ENCODE assay signal across 1 cellular context in genomic region chr3:31980530-31981205, GRCh38.
TF ChIP-seq lines count a peak whose summit lies in the region.

No MANE protein-coding gene starts in this region.

TF ChIP-seq in HepG2, 621 proteins besides CTCF, POLR2A, EP300 and RAD21 (continued from another document and continues in another):
- TF ChIP-seq, protein P1, sequence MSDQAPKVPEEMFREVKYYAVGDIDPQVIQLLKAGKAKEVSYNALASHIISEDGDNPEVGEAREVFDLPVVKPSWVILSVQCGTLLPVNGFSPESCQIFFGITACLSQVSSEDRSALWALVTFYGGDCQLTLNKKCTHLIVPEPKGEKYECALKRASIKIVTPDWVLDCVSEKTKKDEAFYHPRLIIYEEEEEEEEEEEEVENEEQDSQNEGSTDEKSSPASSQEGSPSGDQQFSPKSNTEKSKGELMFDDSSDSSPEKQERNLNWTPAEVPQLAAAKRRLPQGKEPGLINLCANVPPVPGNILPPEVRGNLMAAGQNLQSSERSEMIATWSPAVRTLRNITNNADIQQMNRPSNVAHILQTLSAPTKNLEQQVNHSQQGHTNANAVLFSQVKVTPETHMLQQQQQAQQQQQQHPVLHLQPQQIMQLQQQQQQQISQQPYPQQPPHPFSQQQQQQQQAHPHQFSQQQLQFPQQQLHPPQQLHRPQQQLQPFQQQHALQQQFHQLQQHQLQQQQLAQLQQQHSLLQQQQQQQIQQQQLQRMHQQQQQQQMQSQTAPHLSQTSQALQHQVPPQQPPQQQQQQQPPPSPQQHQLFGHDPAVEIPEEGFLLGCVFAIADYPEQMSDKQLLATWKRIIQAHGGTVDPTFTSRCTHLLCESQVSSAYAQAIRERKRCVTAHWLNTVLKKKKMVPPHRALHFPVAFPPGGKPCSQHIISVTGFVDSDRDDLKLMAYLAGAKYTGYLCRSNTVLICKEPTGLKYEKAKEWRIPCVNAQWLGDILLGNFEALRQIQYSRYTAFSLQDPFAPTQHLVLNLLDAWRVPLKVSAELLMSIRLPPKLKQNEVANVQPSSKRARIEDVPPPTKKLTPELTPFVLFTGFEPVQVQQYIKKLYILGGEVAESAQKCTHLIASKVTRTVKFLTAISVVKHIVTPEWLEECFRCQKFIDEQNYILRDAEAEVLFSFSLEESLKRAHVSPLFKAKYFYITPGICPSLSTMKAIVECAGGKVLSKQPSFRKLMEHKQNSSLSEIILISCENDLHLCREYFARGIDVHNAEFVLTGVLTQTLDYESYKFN (CRISPR knock-in tag; conservative IDR thresholded peaks at IDR 0.05) = peak; percentile 18; the same call in 1 of the 2 replicates
- TF ChIP-seq HNRNPK (IDR thresholded peaks at IDR 0.05; ENCODE audit: low read depth, low read length, poor library complexity, severe bottlenecking) = no peak
- peak; percentile 72; the same call in 1 of the 2 replicates for TF ChIP-seq ZNF770 (CRISPR knock-in tag; IDR thresholded peaks at IDR 0.05)
- TF ChIP-seq ARNTL (CRISPR knock-in tag; IDR thresholded peaks at IDR 0.05) = peak; percentile 64; the same call in 1 of the 2 replicates
- peak; percentile 82; the same call in 1 of the 2 replicates for TF ChIP-seq ZNF414 (CRISPR knock-in tag; IDR thresholded peaks at IDR 0.05)
- no peak for TF ChIP-seq PCBP1 (IDR thresholded peaks at IDR 0.05; ENCODE audit: borderline replicate concordance, low read depth, low read length)
- no peak for TF ChIP-seq ATF4 (CRISPR knock-in tag; IDR thresholded peaks at IDR 0.05)
- peak; percentile 7; the same call in 1 of the 2 replicates for TF ChIP-seq SALL2 (CRISPR knock-in tag; IDR thresholded peaks at IDR 0.05)
- peak; percentile 58; the same call in 1 of the 2 replicates for TF ChIP-seq MIER3 (CRISPR knock-in tag; IDR thresholded peaks at IDR 0.05; ENCODE audit: borderline replicate concordance)
- no peak for TF ChIP-seq PTBP1 (IDR thresholded peaks at IDR 0.05; ENCODE audit: low read depth, low read length, poor library complexity, severe bottlenecking)
- no peak for TF ChIP-seq ZNF619 (CRISPR knock-in tag; IDR thresholded peaks at IDR 0.05)
- TF ChIP-seq ZNF615 (CRISPR knock-in tag; IDR thresholded peaks at IDR 0.05; ENCODE audit: borderline replicate concordance) = no peak
- TF ChIP-seq ZNF121 (CRISPR knock-in tag; IDR thresholded peaks at IDR 0.05) = peak; percentile 35; the same call in 1 of the 2 replicates
- no peak for TF ChIP-seq SMYD3 (CRISPR knock-in tag; IDR thresholded peaks at IDR 0.05)
- peak; percentile 86; the same call in 1 of the 2 replicates for TF ChIP-seq ZNF343 (CRISPR knock-in tag; IDR thresholded peaks at IDR 0.05)
- peak; percentile 68 for TF ChIP-seq ZMYM3 (CRISPR knock-in tag; IDR thresholded peaks at IDR 0.05)
- TF ChIP-seq ZNF558 (CRISPR knock-in tag; IDR thresholded peaks at IDR 0.05; ENCODE audit: borderline replicate concordance) = peak; percentile 14; the same call in 1 of the 2 replicates
- peak; percentile 62; the same call in 1 of the 2 replicates for TF ChIP-seq ZNF431 (CRISPR knock-in tag; IDR thresholded peaks at IDR 0.05; ENCODE audit: borderline replicate concordance, low read depth)
- no peak for TF ChIP-seq PCBP2 (optimal IDR thresholded peaks at IDR 0.05; ENCODE audit: low read depth, low read length, poor library complexity, severe bottlenecking)
- no peak for TF ChIP-seq SOX5 (CRISPR knock-in tag; IDR thresholded peaks at IDR 0.05; ENCODE audit: borderline replicate concordance)
- TF ChIP-seq SPEN (CRISPR knock-in tag; IDR thresholded peaks at IDR 0.05; ENCODE audit: low read depth) = 0 out of 2 replicates have a peak, but pooled peaks have one; percentile 24
- peak; percentile 56; the same call in 1 of the 2 replicates for TF ChIP-seq POGZ (CRISPR knock-in tag; IDR thresholded peaks at IDR 0.05)
- no peak for TF ChIP-seq ZNF260 (CRISPR knock-in tag; IDR thresholded peaks at IDR 0.05; ENCODE audit: borderline replicate concordance, low read depth)
- TF ChIP-seq, protein P2, sequence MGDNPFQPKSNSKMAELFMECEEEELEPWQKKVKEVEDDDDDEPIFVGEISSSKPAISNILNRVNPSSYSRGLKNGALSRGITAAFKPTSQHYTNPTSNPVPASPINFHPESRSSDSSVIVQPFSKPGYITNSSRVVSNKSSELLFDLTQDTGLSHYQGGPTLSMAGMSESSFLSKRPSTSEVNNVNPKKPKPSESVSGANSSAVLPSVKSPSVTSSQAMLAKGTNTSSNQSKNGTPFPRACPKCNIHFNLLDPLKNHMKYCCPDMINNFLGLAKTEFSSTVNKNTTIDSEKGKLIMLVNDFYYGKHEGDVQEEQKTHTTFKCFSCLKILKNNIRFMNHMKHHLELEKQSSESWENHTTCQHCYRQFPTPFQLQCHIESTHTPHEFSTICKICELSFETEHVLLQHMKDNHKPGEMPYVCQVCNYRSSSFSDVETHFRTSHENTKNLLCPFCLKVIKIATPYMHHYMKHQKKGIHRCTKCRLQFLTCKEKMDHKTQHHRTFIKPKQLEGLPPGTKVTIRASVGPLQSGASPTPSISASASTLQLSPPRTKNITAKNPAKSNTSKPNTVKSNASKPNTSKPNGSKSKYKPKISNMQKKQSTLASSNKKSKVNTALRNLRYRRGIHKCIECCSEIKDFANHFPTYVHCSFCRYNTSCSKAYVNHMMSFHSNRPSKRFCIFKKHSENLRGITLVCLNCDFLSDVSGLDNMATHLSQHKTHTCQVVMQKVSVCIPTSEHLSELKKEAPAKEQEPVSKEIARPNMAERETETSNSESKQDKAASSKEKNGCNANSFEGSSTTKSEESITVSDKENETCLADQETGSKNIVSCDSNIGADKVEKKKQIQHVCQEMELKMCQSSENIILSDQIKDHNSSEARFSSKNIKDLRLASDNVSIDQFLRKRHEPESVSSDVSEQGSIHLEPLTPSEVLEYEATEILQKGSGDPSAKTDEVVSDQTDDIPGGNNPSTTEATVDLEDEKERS (CRISPR knock-in tag; IDR thresholded peaks at IDR 0.05) = no peak
- TF ChIP-seq SIN3A (IDR thresholded peaks at IDR 0.05; ENCODE audit: borderline replicate concordance, low read depth, low read length) = 0 out of 2 replicates have a peak, but pooled peaks have one; percentile 20
- TF ChIP-seq PRDM15 (CRISPR knock-in tag; IDR thresholded peaks at IDR 0.05) = 0 out of 2 replicates have a peak, but pooled peaks have one; percentile 40
- no peak; the same call in 1 of the 2 replicates for TF ChIP-seq PHF21A (CRISPR knock-in tag; IDR thresholded peaks at IDR 0.05)
- TF ChIP-seq, protein P3, sequence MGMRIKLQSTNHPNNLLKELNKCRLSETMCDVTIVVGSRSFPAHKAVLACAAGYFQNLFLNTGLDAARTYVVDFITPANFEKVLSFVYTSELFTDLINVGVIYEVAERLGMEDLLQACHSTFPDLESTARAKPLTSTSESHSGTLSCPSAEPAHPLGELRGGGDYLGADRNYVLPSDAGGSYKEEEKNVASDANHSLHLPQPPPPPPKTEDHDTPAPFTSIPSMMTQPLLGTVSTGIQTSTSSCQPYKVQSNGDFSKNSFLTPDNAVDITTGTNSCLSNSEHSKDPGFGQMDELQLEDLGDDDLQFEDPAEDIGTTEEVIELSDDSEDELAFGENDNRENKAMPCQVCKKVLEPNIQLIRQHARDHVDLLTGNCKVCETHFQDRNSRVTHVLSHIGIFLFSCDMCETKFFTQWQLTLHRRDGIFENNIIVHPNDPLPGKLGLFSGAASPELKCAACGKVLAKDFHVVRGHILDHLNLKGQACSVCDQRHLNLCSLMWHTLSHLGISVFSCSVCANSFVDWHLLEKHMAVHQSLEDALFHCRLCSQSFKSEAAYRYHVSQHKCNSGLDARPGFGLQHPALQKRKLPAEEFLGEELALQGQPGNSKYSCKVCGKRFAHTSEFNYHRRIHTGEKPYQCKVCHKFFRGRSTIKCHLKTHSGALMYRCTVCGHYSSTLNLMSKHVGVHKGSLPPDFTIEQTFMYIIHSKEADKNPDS (CRISPR knock-in tag; IDR thresholded peaks at IDR 0.05) = no peak
- TF ChIP-seq ZNF75D (CRISPR knock-in tag; IDR thresholded peaks at IDR 0.05; ENCODE audit: borderline replicate concordance) = no peak
- TF ChIP-seq, protein P4, sequence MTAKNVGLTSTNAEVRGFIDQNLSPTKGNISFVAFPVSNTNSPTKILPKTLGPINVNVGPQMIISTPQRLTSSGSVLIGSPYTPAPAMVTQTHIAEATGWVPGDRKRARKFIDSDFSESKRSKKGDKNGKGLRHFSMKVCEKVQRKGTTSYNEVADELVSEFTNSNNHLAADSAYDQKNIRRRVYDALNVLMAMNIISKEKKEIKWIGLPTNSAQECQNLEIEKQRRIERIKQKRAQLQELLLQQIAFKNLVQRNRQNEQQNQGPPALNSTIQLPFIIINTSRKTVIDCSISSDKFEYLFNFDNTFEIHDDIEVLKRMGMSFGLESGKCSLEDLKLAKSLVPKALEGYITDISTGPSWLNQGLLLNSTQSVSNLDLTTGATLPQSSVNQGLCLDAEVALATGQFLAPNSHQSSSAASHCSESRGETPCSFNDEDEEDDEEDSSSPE (CRISPR knock-in tag; IDR thresholded peaks at IDR 0.05) = no peak
- peak; percentile 37; the same call in 1 of the 2 replicates for TF ChIP-seq TAF1 (CRISPR knock-in tag; IDR thresholded peaks at IDR 0.05)
- TF ChIP-seq ZNF557 (CRISPR knock-in tag; IDR thresholded peaks at IDR 0.05) = no peak
- no peak for TF ChIP-seq NR2F6 (IDR thresholded peaks at IDR 0.05)
- TF ChIP-seq NR2F6 (CRISPR knock-in tag; IDR thresholded peaks at IDR 0.05) = peak; percentile 5; the same call in 1 of the 2 replicates
- no peak; the same call in 1 of the 2 replicates for TF ChIP-seq ZNF749 (CRISPR knock-in tag; IDR thresholded peaks at IDR 0.05; ENCODE audit: borderline replicate concordance)
- no peak for TF ChIP-seq IKZF1 (IDR thresholded peaks at IDR 0.05)
- 0 out of 2 replicates have a peak, but pooled peaks have one; percentile 12 for TF ChIP-seq DRAP1 (CRISPR knock-in tag; IDR thresholded peaks at IDR 0.05)
- TF ChIP-seq KDM2A (CRISPR knock-in tag; IDR thresholded peaks at IDR 0.05; ENCODE audit: borderline replicate concordance, low read depth) = peak; percentile 19; the same call in 1 of the 2 replicates
- peak; percentile 95; the same call in 1 of the 2 replicates for TF ChIP-seq ZNF383 (CRISPR knock-in tag; IDR thresholded peaks at IDR 0.05; ENCODE audit: borderline replicate concordance)
- TF ChIP-seq RBM39 (IDR thresholded peaks at IDR 0.05; ENCODE audit: low read depth, low read length, poor library complexity, severe bottlenecking) = no peak
- TF ChIP-seq, protein P5, sequence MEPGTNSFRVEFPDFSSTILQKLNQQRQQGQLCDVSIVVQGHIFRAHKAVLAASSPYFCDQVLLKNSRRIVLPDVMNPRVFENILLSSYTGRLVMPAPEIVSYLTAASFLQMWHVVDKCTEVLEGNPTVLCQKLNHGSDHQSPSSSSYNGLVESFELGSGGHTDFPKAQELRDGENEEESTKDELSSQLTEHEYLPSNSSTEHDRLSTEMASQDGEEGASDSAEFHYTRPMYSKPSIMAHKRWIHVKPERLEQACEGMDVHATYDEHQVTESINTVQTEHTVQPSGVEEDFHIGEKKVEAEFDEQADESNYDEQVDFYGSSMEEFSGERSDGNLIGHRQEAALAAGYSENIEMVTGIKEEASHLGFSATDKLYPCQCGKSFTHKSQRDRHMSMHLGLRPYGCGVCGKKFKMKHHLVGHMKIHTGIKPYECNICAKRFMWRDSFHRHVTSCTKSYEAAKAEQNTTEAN (CRISPR knock-in tag; conservative IDR thresholded peaks at IDR 0.05) = 0 out of 2 replicates have a peak, but pooled peaks have one; percentile 28
